8 cellular contexts compared by ENCODE assay signal in genomic region chr12:108618079-108618952, GRCh38. TPM values are rescaled to one million over a fixed set of nuclear protein-coding genes. Genes with fewer than 3 reads are reported as not detected.
A peak's percentile ranks its signal among the peaks of the same experiment; 100 is the strongest.
DNase-seq lines count a peak whose midpoint lies in the region; TF ChIP-seq lines count a peak whose summit lies in the region.

No MANE protein-coding gene starts in this region.

- H3K27me3 ChIP-seq in neural progenitor cell (no peaks in the 10 kb centered on the region), suprapubic skin (no peaks in the 10 kb centered on the region)

- intact Hi-C loops in activated T-helper 2 cell treated with anti-CD3 and anti-CD28 coated beads, Interferon-gamma antibody, Interleukin-2, Interleukin-4, amounts not matched to agents 10 μg/mL and 5 μg/mL and 100 μg/mL, durations not matched to agents 14 hours and 24 hours and 36 hours (cut with micrococcal nuclease), result loop anchor here (1.0 kb wide), 2 partner anchors 10 to 55 kb away; no protein-coding TSS in a partner anchor

- H3K4me1 ChIP-seq in neural progenitor cell (peaks cover 8% of the 10 kb centered on the region), suprapubic skin (peaks cover 7% of the 10 kb centered on the region)

- DNase-seq in CD1c-positive myeloid dendritic cell (ENCODE audit: extremely low spot score) (peak; percentile 86), GM20000 (ENCODE audit: low spot score) (peak; percentile 72), LoVo (ENCODE audit: low spot score) (peak; percentile 84), RKO (ENCODE audit: low spot score) (peak; percentile 81), fibroblast of pulmonary artery (ENCODE audit: low read depth) (peak; percentile 87), neural progenitor cell (ENCODE audit: low spot score) (peak; percentile 95), suprapubic skin (ENCODE audit: low spot score in 2 of 2) (peak; percentile 89 to 91)
- peak; percentile 60 for DNase-seq in activated T-helper 2 cell treated with anti-CD3 and anti-CD28 coated beads, Interferon-gamma antibody, Interleukin-2, Interleukin-4, amounts not matched to agents 10 μg/mL and 5 μg/mL and 100 μg/mL, durations not matched to agents 14 hours and 24 hours and 36 hours (ENCODE audit: low spot score)

- H3K27me3 Mint-ChIP-seq in activated T-helper 2 cell treated with anti-CD3 and anti-CD28 coated beads, Interferon-gamma antibody, Interleukin-2, Interleukin-4, amounts not matched to agents 10 μg/mL and 5 μg/mL and 100 μg/mL, durations not matched to agents 14 hours and 24 hours and 36 hours (ENCODE audit: low read depth), result no peaks in the 10 kb centered on the region
- peaks cover 17% of the 10 kb centered on the region for H3K27me3 Mint-ChIP-seq in neural progenitor cell (ENCODE audit: insufficient read depth, low read depth)

- no peak overlapping the region for H3K4me3 ChIP-seq in fibroblast of pulmonary artery (replicated peaks; ENCODE audit: low read depth, low read length)
- H3K4me3 ChIP-seq in neural progenitor cell, result no peak overlapping the region
- no peak overlapping the region for H3K4me3 ChIP-seq in suprapubic skin

- peaks cover 57% of the 10 kb centered on the region for H3K36me3 Mint-ChIP-seq in activated T-helper 2 cell treated with anti-CD3 and anti-CD28 coated beads, Interferon-gamma antibody, Interleukin-2, Interleukin-4, amounts not matched to agents 10 μg/mL and 5 μg/mL and 100 μg/mL, durations not matched to agents 14 hours and 24 hours and 36 hours (ENCODE audit: low read depth)
- no peaks in the 10 kb centered on the region for H3K36me3 Mint-ChIP-seq in neural progenitor cell

- peak overlapping the region; percentile 43 for H3K27ac Mint-ChIP-seq in activated T-helper 2 cell treated with anti-CD3 and anti-CD28 coated beads, Interferon-gamma antibody, Interleukin-2, Interleukin-4, amounts not matched to agents 10 μg/mL and 5 μg/mL and 100 μg/mL, durations not matched to agents 14 hours and 24 hours and 36 hours
- H3K27ac Mint-ChIP-seq in neural progenitor cell, result no peak overlapping the region

- H3F3A ChIP-seq in neural progenitor cell (ENCODE audit: low read depth), result no peaks in the 10 kb centered on the region

- peaks cover 12% of the 10 kb centered on the region for H3K9me3 Mint-ChIP-seq in activated T-helper 2 cell treated with anti-CD3 and anti-CD28 coated beads, Interferon-gamma antibody, Interleukin-2, Interleukin-4, amounts not matched to agents 10 μg/mL and 5 μg/mL and 100 μg/mL, durations not matched to agents 14 hours and 24 hours and 36 hours
- no peaks in the 10 kb centered on the region for H3K9me3 Mint-ChIP-seq in neural progenitor cell

- no peaks in the 10 kb centered on the region for H3K79me2 ChIP-seq in neural progenitor cell (ENCODE audit: low read depth)

- H3K9me3 ChIP-seq in neural progenitor cell (ENCODE audit: low read depth) (no peaks in the 10 kb centered on the region), suprapubic skin (no peaks in the 10 kb centered on the region)

- H2AFZ ChIP-seq in neural progenitor cell (replicated peaks), result peak overlapping the region; percentile 64

- H3K4me1 Mint-ChIP-seq in activated T-helper 2 cell treated with anti-CD3 and anti-CD28 coated beads, Interferon-gamma antibody, Interleukin-2, Interleukin-4, amounts not matched to agents 10 μg/mL and 5 μg/mL and 100 μg/mL, durations not matched to agents 14 hours and 24 hours and 36 hours (ENCODE audit: low read depth), result peaks cover 30% of the 10 kb centered on the region
- peaks cover 25% of the 10 kb centered on the region for H3K4me1 Mint-ChIP-seq in neural progenitor cell

- H3K36me3 ChIP-seq in neural progenitor cell, result no peaks in the 10 kb centered on the region
- H3K36me3 ChIP-seq in suprapubic skin, result no peaks in the 10 kb centered on the region

- no peak for TF ChIP-seq EP300 in suprapubic skin (IDR thresholded peaks at IDR 0.05)

- 11% methylated on average over 16 of the region's 16 CpGs for WGBS in suprapubic skin

- no peak for TF ChIP-seq POLR2A in suprapubic skin (IDR thresholded peaks at IDR 0.05)

- H4K20me1 ChIP-seq in neural progenitor cell (ENCODE audit: low read depth), result no peaks in the 10 kb centered on the region

- H3K27ac ChIP-seq in neural progenitor cell (no peak overlapping the region), suprapubic skin (no peak overlapping the region)

- no peak overlapping the region for H3K4me2 ChIP-seq in neural progenitor cell

- no peak overlapping the region for H3K4me3 Mint-ChIP-seq in activated T-helper 2 cell treated with anti-CD3 and anti-CD28 coated beads, Interferon-gamma antibody, Interleukin-2, Interleukin-4, amounts not matched to agents 10 μg/mL and 5 μg/mL and 100 μg/mL, durations not matched to agents 14 hours and 24 hours and 36 hours (ENCODE audit: low read depth)
- no peak overlapping the region for H3K4me3 Mint-ChIP-seq in neural progenitor cell

- TF ChIP-seq CTCF in GM20000 (IDR thresholded peaks at IDR 0.05; ENCODE audit: extremely low read depth, missing control alignments), result peak; percentile 75
- peak; percentile 90 for TF ChIP-seq CTCF in fibroblast of pulmonary artery (IDR thresholded peaks at IDR 0.05; ENCODE audit: low read length, missing control alignments)
- peak; percentile 100 for TF ChIP-seq CTCF in neural progenitor cell (IDR thresholded peaks at IDR 0.05)
- peak; percentile 95 to 96 for TF ChIP-seq CTCF in suprapubic skin (IDR thresholded peaks at IDR 0.05)

- H3K9ac ChIP-seq in neural progenitor cell, result no peak overlapping the region

RNA-seq across cellular contexts. Expression of gene SELPLG, which starts 15.4 kb away (rescaled TPM):
- total RNA-seq in activated T-helper 2 cell treated with anti-CD3 and anti-CD28 coated beads, Interferon-gamma antibody, Interleukin-2, Interleukin-4, amounts not matched to agents 10 μg/mL and 5 μg/mL and 100 μg/mL, durations not matched to agents 14 hours and 24 hours and 36 hours, result 52.1 and 55.6 TPM in 2 replicates
- not detected in 2 replicates for total RNA-seq in neural progenitor cell (ENCODE audit: low replicate concordance)
- total RNA-seq in suprapubic skin, result 1 to 10 TPM; 1.3 to 5.6 (median 3.0) TPM

RNA-seq across cellular contexts. Expression of gene TMEM119, which starts 20.4 kb away (rescaled TPM):
- total RNA-seq in activated T-helper 2 cell treated with anti-CD3 and anti-CD28 coated beads, Interferon-gamma antibody, Interleukin-2, Interleukin-4, amounts not matched to agents 10 μg/mL and 5 μg/mL and 100 μg/mL, durations not matched to agents 14 hours and 24 hours and 36 hours, result not detected in 2 replicates
- total RNA-seq in neural progenitor cell (ENCODE audit: low replicate concordance) (0.97 and 2.0 TPM in 2 replicates), suprapubic skin (10 to 100 TPM in 1 of 4 donors, 1 to 10 TPM in 2, under 1 TPM in 1; 0.24 to 10.9 (median 6.3) TPM)

RNA-seq across cellular contexts. Expression of gene ISCU, which starts 55.9 kb away (rescaled TPM):
- 62.9 and 63.5 TPM in 2 replicates for total RNA-seq in activated T-helper 2 cell treated with anti-CD3 and anti-CD28 coated beads, Interferon-gamma antibody, Interleukin-2, Interleukin-4, amounts not matched to agents 10 μg/mL and 5 μg/mL and 100 μg/mL, durations not matched to agents 14 hours and 24 hours and 36 hours
- total RNA-seq in neural progenitor cell (ENCODE audit: low replicate concordance), result 78.9 TPM in 2 replicates
- total RNA-seq in suprapubic skin, result 100 to 1,000 TPM; 105 to 148 (median 134) TPM

RNA-seq across cellular contexts. Expression of gene SART3, which starts 57.3 kb away (rescaled TPM):
- total RNA-seq in activated T-helper 2 cell treated with anti-CD3 and anti-CD28 coated beads, Interferon-gamma antibody, Interleukin-2, Interleukin-4, amounts not matched to agents 10 μg/mL and 5 μg/mL and 100 μg/mL, durations not matched to agents 14 hours and 24 hours and 36 hours, result 85.8 and 92.6 TPM in 2 replicates
- total RNA-seq in neural progenitor cell (ENCODE audit: low replicate concordance) (79.0 and 116 TPM in 2 replicates), suprapubic skin (10 to 100 TPM; 46.1 to 77.0 (median 62.8) TPM)
